ENCODE assay signal across 1 cellular context in the genomic region with DNA sequence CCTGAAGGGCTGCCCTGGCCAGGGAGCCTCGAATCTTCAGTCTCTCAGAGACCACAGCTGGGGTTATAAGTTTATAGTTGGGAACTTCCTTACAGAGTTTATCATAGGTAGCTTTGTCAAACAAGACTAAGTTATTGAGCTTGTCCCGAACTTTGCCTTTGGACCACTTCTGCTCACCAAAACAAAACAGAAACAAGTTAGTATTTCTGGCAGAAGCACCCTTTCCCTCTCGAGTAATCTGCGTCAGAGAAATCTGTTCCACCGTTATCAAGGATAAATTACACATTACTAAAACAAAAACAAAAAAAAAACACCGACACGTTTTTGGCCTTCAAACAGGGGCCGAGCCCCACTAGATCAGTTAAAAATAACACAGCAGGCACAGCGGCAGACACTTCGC.
TF ChIP-seq lines count a peak whose summit lies in the region.

No MANE protein-coding gene starts in this region.

TF ChIP-seq in K562, 482 proteins besides CTCF, POLR2A, EP300 and RAD21:
- TF ChIP-seq TEAD1 (CRISPR knock-in tag; IDR thresholded peaks at IDR 0.05) (0 out of 4 replicates have a peak, but pooled peaks of 1 of the 2 experiments have one; percentile 38), CHD1 (IDR thresholded peaks at IDR 0.05; ENCODE audit: low read length) (peak; percentile 57), HNRNPL (IDR thresholded peaks at IDR 0.05; ENCODE audit: low read depth, low read length) (0 out of 2 replicates have a peak, but pooled peaks have one; percentile 7), KAT8 (IDR thresholded peaks at IDR 0.05; ENCODE audit: low read depth) (0 out of 2 replicates have a peak, but pooled peaks have one; percentile 10)
